ENCODE assay signal across 17 cellular contexts in the genomic region with DNA sequence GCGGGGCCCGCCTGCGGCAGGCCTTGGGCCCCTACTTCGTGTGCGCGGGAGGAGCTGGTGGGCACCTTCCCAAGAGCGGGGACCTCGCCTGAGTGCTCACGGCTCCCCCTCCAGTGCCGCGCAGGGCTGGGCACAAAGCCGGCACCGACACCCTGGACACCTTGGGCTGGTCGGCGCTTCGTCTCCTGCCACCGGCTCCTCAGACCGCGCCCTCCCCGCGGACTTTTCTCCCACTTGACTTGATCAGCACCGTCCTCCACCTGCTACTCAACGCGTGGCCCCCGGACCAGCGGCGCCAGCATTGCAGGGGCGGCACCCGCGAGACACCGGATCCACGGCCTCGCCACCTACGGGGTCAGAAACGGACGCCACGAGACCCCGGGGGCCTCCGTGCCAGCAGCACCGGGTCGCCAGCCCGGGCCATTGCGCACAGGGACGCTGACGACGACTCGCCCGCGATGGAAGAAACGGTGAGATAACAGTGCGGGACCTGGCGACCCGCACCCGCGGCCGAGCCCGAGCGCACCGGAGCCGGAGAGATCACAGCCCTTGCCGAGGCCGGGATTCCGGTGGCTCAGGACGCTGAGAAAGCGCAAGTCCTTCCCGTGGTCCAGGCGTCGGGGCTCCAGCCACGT.
DNase-seq lines count a peak whose midpoint lies in the region; ATAC-seq and TF ChIP-seq lines count a peak whose summit lies in the region.
"Had no signal": no experiment of that assay in that cellular context is flagged by ENCODE, and none has a peak within 500 bp of the region (broad histone marks: within the 10 kb centered on the region; RNA-seq: fewer than 3 reads in every experiment).

No MANE protein-coding gene starts in this region.

- no peaks in the 10 kb centered on the region for H3K36me3 Mint-ChIP-seq in activated naive CD4-positive, alpha-beta T cell treated with anti-CD3 and anti-CD28 coated beads for 36 hours (ENCODE audit: low read depth)
- H3K36me3 Mint-ChIP-seq in endodermal cell (ENCODE audit: low read depth), result no peaks in the 10 kb centered on the region
- no peaks in the 10 kb centered on the region for H3K36me3 Mint-ChIP-seq in type B pancreatic cell
- H3K36me3 Mint-ChIP-seq: memory B cell had no signal

- H3K9ac ChIP-seq in endodermal cell (ENCODE audit: extremely low read depth, low read length, poor library complexity, severe bottlenecking), result no peak overlapping the region

- H3K4me3 ChIP-seq in endodermal cell (ENCODE audit: low read length) (no peak overlapping the region), ovary (no peak overlapping the region)

- no peaks in the 10 kb centered on the region for H3K27me3 Mint-ChIP-seq in activated naive CD4-positive, alpha-beta T cell treated with anti-CD3 and anti-CD28 coated beads for 36 hours (ENCODE audit: low read depth)
- H3K27me3 Mint-ChIP-seq in endodermal cell (ENCODE audit: insufficient read depth) (peaks cover 2% of the 10 kb centered on the region), type B pancreatic cell (no peaks in the 10 kb centered on the region)
- H3K27me3 Mint-ChIP-seq: memory B cell had no signal

- intact Hi-C loops in activated naive CD4-positive, alpha-beta T cell treated with anti-CD3 and anti-CD28 coated beads for 36 hours (cut with micrococcal nuclease), result no loop called here
- intact Hi-C loops in ovary (cut with DNase I), result no loop called here

- no peak for TF ChIP-seq EP300 in ovary (IDR thresholded peaks at IDR 0.05)

- CTCF ChIA-PET in activated naive CD4-positive, alpha-beta T cell treated with anti-CD3 and anti-CD28 coated beads for 36 hours (lab: Charles Lee), result no interaction called here

- TF ChIP-seq POLR2A in ovary (IDR thresholded peaks at IDR 0.05), result no peak

- no peak for ATAC-seq in HG02973 (IDR thresholded peaks at IDR 0.05; ENCODE audit: unreplicated experiment)
- ATAC-seq: activated CD4-positive, CD25-positive, alpha-beta regulatory T cell treated with anti-CD3 and anti-CD28 coated beads, Interleukin-2, amount 50 U/mL, for 24 hours had no signal

- H3K27ac Mint-ChIP-seq in activated naive CD4-positive, alpha-beta T cell treated with anti-CD3 and anti-CD28 coated beads for 36 hours, result no peak overlapping the region
- H3K27ac Mint-ChIP-seq in endodermal cell, result no peak overlapping the region
- H3K27ac Mint-ChIP-seq in type B pancreatic cell, result no peak overlapping the region
- H3K27ac Mint-ChIP-seq: memory B cell had no signal

- H3K4me1 Mint-ChIP-seq in activated naive CD4-positive, alpha-beta T cell treated with anti-CD3 and anti-CD28 coated beads for 36 hours (ENCODE audit: low read depth), result no peaks in the 10 kb centered on the region
- no peaks in the 10 kb centered on the region for H3K4me1 Mint-ChIP-seq in endodermal cell
- peaks cover 9% of the 10 kb centered on the region for H3K4me1 Mint-ChIP-seq in type B pancreatic cell (ENCODE audit: unreplicated experiment)
- H3K4me1 Mint-ChIP-seq: memory B cell had no signal

- no peak overlapping the region for H3K4me3 Mint-ChIP-seq in activated naive CD4-positive, alpha-beta T cell treated with anti-CD3 and anti-CD28 coated beads for 36 hours
- H3K4me3 Mint-ChIP-seq in endodermal cell, result no peak overlapping the region
- no peak overlapping the region for H3K4me3 Mint-ChIP-seq in type B pancreatic cell
- H3K4me3 Mint-ChIP-seq: memory B cell had no signal

- no peaks in the 10 kb centered on the region for H3K4me1 ChIP-seq in endodermal cell (ENCODE audit: control insufficient read depth, insufficient read depth, low read length)
- H3K4me1 ChIP-seq in ovary (ENCODE audit: insufficient read depth), result peaks cover 4% of the 10 kb centered on the region

- H3K27me3 ChIP-seq in endodermal cell (ENCODE audit: control insufficient read depth, insufficient read depth, low read length, poor library complexity, severe bottlenecking) (no peaks in the 10 kb centered on the region), ovary (no peaks in the 10 kb centered on the region)

- H3K9me3 ChIP-seq in endodermal cell (ENCODE audit: control insufficient read depth, low read length) (no peaks in the 10 kb centered on the region), ovary (no peaks in the 10 kb centered on the region)
- H3K9me3 ChIP-seq: neutrophil had no signal

- H3K27ac ChIP-seq in endodermal cell (ENCODE audit: low read depth, low read length) (no peak overlapping the region), ovary (no peak overlapping the region)
- H3K27ac ChIP-seq: neutrophil, RWPE1 had no signal

- peak; percentile 0 for DNase-seq in activated naive CD4-positive, alpha-beta T cell treated with anti-CD3 and anti-CD28 coated beads for 36 hours
- DNase-seq in activated naive CD4-positive, alpha-beta T cell (lab: John Stamatoyannopoulos, UW), result no peak
- peak; percentile 23 for DNase-seq in endodermal cell
- peak in 4 of 5 donors; percentile 13 to 44 (median 20) for DNase-seq in ovary
- peak; percentile 67 for DNase-seq in type B pancreatic cell (ENCODE audit: extremely low spot score, unreplicated experiment)
- no peak for DNase-seq in NOMO-1 treated with DMSO at 0.1 percent for 48 hours (lab: John Stamatoyannopoulos, UW; ENCODE audit: unreplicated experiment)
- no peak for DNase-seq in DMS153 (lab: John Stamatoyannopoulos, UW)
- DNase-seq: COR-L47, cortex of kidney, GDM1, MM.1S, NCI-H1930 had no signal

- H3K9me3 Mint-ChIP-seq in activated naive CD4-positive, alpha-beta T cell treated with anti-CD3 and anti-CD28 coated beads for 36 hours, result no peaks in the 10 kb centered on the region
- peaks cover 31% of the 10 kb centered on the region for H3K9me3 Mint-ChIP-seq in endodermal cell
- H3K9me3 Mint-ChIP-seq in type B pancreatic cell, result no peaks in the 10 kb centered on the region

- no peaks in the 10 kb centered on the region for H3K36me3 ChIP-seq in endodermal cell (ENCODE audit: control insufficient read depth, insufficient read depth, low read length)
- H3K36me3 ChIP-seq in ovary, result no peaks in the 10 kb centered on the region
- H3K36me3 ChIP-seq: neutrophil had no signal

- WGBS in endodermal cell (ENCODE audit: insufficient coverage in 1 of 2, insufficient read length in 1 of 2), 2 experiments, result 96 to 98% methylated on average over 58 to 69 of the region's 69 CpGs
- 86 to 97% (median 95%) methylated on average over 69 of the region's 69 CpGs for WGBS in ovary, 3 donors

- TF ChIP-seq CTCF in endodermal cell (conservative IDR thresholded peaks at IDR 0.05) (no peak), ovary (IDR thresholded peaks at IDR 0.05) (no peak), type B pancreatic cell (conservative IDR thresholded peaks at IDR 0.05) (no peak)

Comparison
In these comparisons a context has a peak if more than half of its experiments do, and no peak if none do; other contexts are left out.
1. DNase-seq: peak in activated naive CD4-positive, alpha-beta T cell treated with anti-CD3 and anti-CD28 coated beads for 36 hours (single experiment), endodermal cell (single experiment), ovary (4 of 5) and type B pancreatic cell (single experiment); none in activated naive CD4-positive, alpha-beta T cell (0 of 4), NOMO-1 treated with DMSO at 0.1 percent for 48 hours (single experiment) and DMS153 (single experiment).